ENCODE assay signal across 1 cellular context in genomic region chr15:71117906-71118305, GRCh38.
TF ChIP-seq lines count a peak whose summit lies in the region.

No MANE protein-coding gene starts in this region.

TF ChIP-seq in H1, 55 proteins besides CTCF, POLR2A, EP300 and RAD21 (continued from another document):
- no peak for TF ChIP-seq TBP (IDR thresholded peaks at IDR 0.05; ENCODE audit: low read depth, low read length)
- no peak for TF ChIP-seq YY1 (IDR thresholded peaks at IDR 0.05; ENCODE audit: low read depth, low read length)
- no peak for TF ChIP-seq SIRT6 (IDR thresholded peaks at IDR 0.05; ENCODE audit: low read length)
- TF ChIP-seq SUZ12 (IDR thresholded peaks at IDR 0.05; ENCODE audit: low read length) = no peak
- no peak for TF ChIP-seq SIN3A (conservative IDR thresholded peaks at IDR 0.05 in 1 of 2, IDR thresholded peaks at IDR 0.05 in 1 of 2; ENCODE audit: low read depth in 1 of 2, low read length in 2 of 2)
- no peak for TF ChIP-seq SIX5 (IDR thresholded peaks at IDR 0.05; ENCODE audit: low read depth, low read length)
- no peak for TF ChIP-seq ATF3 (IDR thresholded peaks at IDR 0.05; ENCODE audit: insufficient read depth, low read depth, low read length)
- TF ChIP-seq KDM5A (IDR thresholded peaks at IDR 0.05; ENCODE audit: low read length) = no peak
